17 cellular contexts compared by ENCODE assay signal in genomic region chr1:201006450-201006849, GRCh38. TPM values are rescaled to one million over a fixed set of nuclear protein-coding genes. Genes with fewer than 3 reads are reported as not detected.
DNase-seq lines count a peak whose midpoint lies in the region; ATAC-seq and TF ChIP-seq lines count a peak whose summit lies in the region.
"Had no signal": no experiment of that assay in that cellular context is flagged by ENCODE, and none has a peak within 500 bp of the region (broad histone marks: within the 10 kb centered on the region; RNA-seq: fewer than 3 reads in every experiment).

No MANE protein-coding gene starts in this region.

- H3K4me3 ChIP-seq in brain microvascular endothelial cell (ENCODE audit: low read depth, low read length) = no peak overlapping the region
- no peak overlapping the region for H3K4me3 ChIP-seq in neuronal stem cell (ENCODE audit: low read length in 2 of 2)
- H3K4me3 ChIP-seq: A549, GM23338 had no signal

- no peak overlapping the region for H3K4me2 ChIP-seq in neuronal stem cell (ENCODE audit: insufficient read depth, low read length, poor library complexity, severe bottlenecking)
- H3K4me2 ChIP-seq: A549, GM23338 had no signal

- H3K36me3 ChIP-seq in brain microvascular endothelial cell (replicated peaks) (no peaks in the 10 kb centered on the region), neuronal stem cell (replicated peaks in 1 of 2; ENCODE audit: control insufficient read depth in 2 of 2, insufficient read depth in 2 of 2, low read length in 2 of 2) (peaks cover 6 to 43% of the 10 kb centered on the region in 2 donors)

- DNase-seq in NCI-H748 (lab: John Stamatoyannopoulos, UW; ENCODE audit: unreplicated experiment) = peak; percentile 35
- no peak for DNase-seq in NCI-H748 treated with DMSO at 0.1 percent for 48 hours (lab: John Stamatoyannopoulos, UW)
- peak; percentile 7 for DNase-seq in NCI-H1417 treated with DMSO at 0.1 percent for 48 hours (lab: John Stamatoyannopoulos, UW)
- peak; percentile 28 for DNase-seq in brain microvascular endothelial cell
- DNase-seq in neuronal stem cell (ENCODE audit: low spot score) = no peak
- DNase-seq in NCI-H187 treated with DMSO at 0.1 percent for 48 hours (lab: John Stamatoyannopoulos, UW) = no peak
- DNase-seq: NCI-H1694, NCI-H2171, NCI-H510A treated with DMSO at 0.1 percent for 48 hours, SHP77, T-helper 17 cell had no signal

- no peak overlapping the region for H3K9ac ChIP-seq in neuronal stem cell (ENCODE audit: low read depth, low read length, poor library complexity)

- TF ChIP-seq CTCF in brain microvascular endothelial cell (IDR thresholded peaks at IDR 0.05; ENCODE audit: low read depth, low read length, missing control alignments) = no peak

- no peak overlapping the region for H2BK5ac ChIP-seq in neuronal stem cell (ENCODE audit: low read length)

- WGBS in neuronal stem cell (ENCODE audit: extremely low coverage in 2 of 2, insufficient read length in 2 of 2, insufficient replicate concordance in 1 of 2), 2 donors = no CpG with 5 or more reads among the region's 2 CpGs

- H2BK120ac ChIP-seq in neuronal stem cell (ENCODE audit: low read depth, low read length) = no peak overlapping the region

- no peak overlapping the region for H3K4ac ChIP-seq in neuronal stem cell (ENCODE audit: low read length)

- no peak overlapping the region for H4K91ac ChIP-seq in neuronal stem cell (ENCODE audit: low read depth, low read length, poor library complexity)

- no peak overlapping the region for H2BK12ac ChIP-seq in neuronal stem cell (ENCODE audit: low read length)

- ATAC-seq in HG03439 (IDR thresholded peaks at IDR 0.05; ENCODE audit: unreplicated experiment) (no peak), HG03159 (IDR thresholded peaks at IDR 0.05; ENCODE audit: unreplicated experiment) (no peak)
- ATAC-seq: GM23338, Panc1, T-helper 17 cell had no signal

- no peak overlapping the region for H2AFZ ChIP-seq in neuronal stem cell (ENCODE audit: low read length)
- H2AFZ ChIP-seq: GM23338 had no signal

- H4K8ac ChIP-seq in neuronal stem cell (ENCODE audit: low read depth, low read length) = no peak overlapping the region

- no peak overlapping the region for H3K27ac ChIP-seq in brain microvascular endothelial cell
- no peak overlapping the region for H3K27ac ChIP-seq in neuronal stem cell (replicated peaks; ENCODE audit: low read length)
- H3K27ac ChIP-seq: A549, C4-2B had no signal

- no peaks in the 10 kb centered on the region for H3K27me3 ChIP-seq in brain microvascular endothelial cell (replicated peaks)
- no peaks in the 10 kb centered on the region for H3K27me3 ChIP-seq in neuronal stem cell (ENCODE audit: control insufficient read depth in 3 of 3, insufficient read depth in 3 of 3, low read depth in 1 of 3, low read length in 3 of 3)

- peaks cover 7% of the 10 kb centered on the region for H3K79me1 ChIP-seq in neuronal stem cell (ENCODE audit: low read depth, low read length)

- H2AK5ac ChIP-seq in neuronal stem cell (ENCODE audit: low read depth, low read length) = no peak overlapping the region

- in situ Hi-C loops in brain microvascular endothelial cell (cut with HindIII; ENCODE audit: low pct_ligation_motif_present, low sequenced_read_pairs) = no loop called here

- H3K18ac ChIP-seq in neuronal stem cell (ENCODE audit: low read length) = no peak overlapping the region

- H3K9me3 ChIP-seq in neuronal stem cell (replicated peaks in 1 of 2; ENCODE audit: control insufficient read depth in 2 of 2, insufficient read depth in 1 of 2, low read depth in 1 of 2, low read length in 2 of 2) = peaks cover 0 to 2% of the 10 kb centered on the region in 2 donors
- H3K9me3 ChIP-seq: A549 had no signal

- peak overlapping the region; percentile 34 for H3K23ac ChIP-seq in neuronal stem cell (ENCODE audit: low read depth, low read length, poor library complexity)

- peaks cover 22 to 29% of the 10 kb centered on the region in 2 donors for H3K4me1 ChIP-seq in neuronal stem cell (ENCODE audit: control insufficient read depth in 2 of 2, insufficient read depth in 1 of 2, low read depth in 1 of 2, low read length in 2 of 2)
- H3K4me1 ChIP-seq: A549 had no signal

- H3K14ac ChIP-seq in neuronal stem cell (ENCODE audit: low read length) = no peak overlapping the region

- no peak overlapping the region for H2BK15ac ChIP-seq in neuronal stem cell (ENCODE audit: low read length)

RNA-seq across cellular contexts. Expression of gene KIF21B, which starts 17.1 kb away (rescaled TPM):
- polyA plus RNA-seq in neuronal stem cell (2013, experiment 1 of 2) = 8.0 TPM
- polyA plus RNA-seq in neuronal stem cell (2013, experiment 2 of 2) = 8.0 TPM

Comparison
In these comparisons a context has a peak if more than half of its experiments do, and no peak if none do; other contexts are left out.
1. DNase-seq: peak in NCI-H748 (single experiment), NCI-H1417 treated with DMSO at 0.1 percent for 48 hours (single experiment) and brain microvascular endothelial cell (single experiment); none in NCI-H748 treated with DMSO at 0.1 percent for 48 hours (single experiment), neuronal stem cell (single experiment) and NCI-H187 treated with DMSO at 0.1 percent for 48 hours (single experiment).